Comparison of ENCODE assay signal across 20 cellular contexts in the genomic region with DNA sequence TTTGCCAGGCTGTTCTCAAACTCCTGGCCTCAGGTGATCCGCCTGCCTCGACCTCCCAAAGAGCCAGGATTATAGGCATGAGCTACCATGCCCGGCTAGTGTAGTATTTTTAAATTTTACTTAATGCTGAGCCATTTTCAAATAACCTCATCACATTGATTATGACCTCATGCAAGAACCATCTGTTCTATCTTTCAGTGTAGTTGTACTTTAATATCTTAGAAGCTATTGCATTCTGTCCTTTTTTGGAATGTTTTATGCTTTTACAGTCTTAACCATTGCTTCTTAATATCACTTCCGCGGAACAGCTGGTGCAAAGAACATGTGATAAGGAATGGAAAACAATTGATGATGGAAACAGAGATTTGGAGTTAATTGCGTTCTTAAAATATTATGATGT. TPM values are rescaled to one million over a fixed set of nuclear protein-coding genes. Genes with fewer than 3 reads are reported as not detected.
DNase-seq lines count a peak whose midpoint lies in the region; ATAC-seq, FAIRE-seq and TF ChIP-seq lines count a peak whose summit lies in the region.
"Had no signal": no experiment of that assay in that cellular context is flagged by ENCODE, and none has a peak within 500 bp of the region (broad histone marks: within the 10 kb centered on the region; RNA-seq: fewer than 3 reads in every experiment).

No MANE protein-coding gene starts in this region.

- no peak for TF ChIP-seq POLR2A in H54 (IDR thresholded peaks at IDR 0.05; ENCODE audit: low read depth, low read length)

- H3K9me3 ChIP-seq in astrocyte (ENCODE audit: insufficient read depth, low read depth, low read length), result no peaks in the 10 kb centered on the region
- no peaks in the 10 kb centered on the region for H3K9me3 ChIP-seq in mesenchymal stem cell (ENCODE audit: control insufficient read depth, low read length)
- H3K9me3 ChIP-seq: heart left ventricle, tibial nerve had no signal

- H3K4me3 ChIP-seq in astrocyte (ENCODE audit: insufficient read depth, low read depth, low read length) (no peak overlapping the region), mesenchymal stem cell (ENCODE audit: insufficient read depth in 1 of 2, low read depth in 1 of 2, low read length in 2 of 2) (peak overlapping the region in 1 of 2 experiments; percentile 4)
- H3K4me3 ChIP-seq: heart left ventricle, tibial nerve had no signal

- TF ChIP-seq CTCF in Calu3 (IDR thresholded peaks at IDR 0.05; ENCODE audit: unreplicated experiment) (no peak), HFFc6 (IDR thresholded peaks at IDR 0.05) (no peak), astrocyte (IDR thresholded peaks at IDR 0.05; ENCODE audit: insufficient read depth, low read depth, low read length) (no peak)

- H3K36me3 ChIP-seq in astrocyte (ENCODE audit: insufficient read depth, low read length) (no peaks in the 10 kb centered on the region), mesenchymal stem cell (ENCODE audit: control insufficient read depth in 1 of 2, insufficient read depth in 2 of 2, low read depth in 1 of 2, low read length in 2 of 2) (peaks cover 0 to 6% of the 10 kb centered on the region in 2 experiments)
- H3K36me3 ChIP-seq: tibial nerve had no signal

- FAIRE-seq in astrocyte (lab: Jason Lieb, UNC), result no peak
- no peak for FAIRE-seq in H54 (lab: Jason Lieb, UNC)
- FAIRE-seq: HTR-8/SVneo had no signal

- H3K23ac ChIP-seq in mesenchymal stem cell (ENCODE audit: low read length in 2 of 2), result no peak overlapping the region

- H3K27me3 Mint-ChIP-seq in Calu3 (ENCODE audit: unreplicated experiment) (no peaks in the 10 kb centered on the region), HFFc6 (ENCODE audit: insufficient read depth) (no peaks in the 10 kb centered on the region), astrocyte (ENCODE audit: low read depth, unreplicated experiment) (no peaks in the 10 kb centered on the region)
- H3K27me3 Mint-ChIP-seq: central memory CD8-positive, alpha-beta T cell had no signal

- no peak overlapping the region for H4K8ac ChIP-seq in mesenchymal stem cell (ENCODE audit: low read length)

- no peak for ATAC-seq in GM18498 (IDR thresholded peaks at IDR 0.05; ENCODE audit: unreplicated experiment)
- ATAC-seq: heart left ventricle; naive thymus-derived CD8-positive, alpha-beta T cell had no signal

- intact Hi-C loops in Calu3 (cut with micrococcal nuclease; ENCODE audit: unreplicated experiment), result loop anchor here (5.0 to 10.0 kb wide), 3 partner anchors 76 to 618 kb away; no protein-coding TSS in a partner anchor

- 80% methylated on average over 1 of the region's 6 CpGs for WGBS in mesenchymal stem cell

- CTCF ChIA-PET in Calu3 (lab: Charles Lee), result interaction anchor here (0.7 kb wide), 1 partner anchor 417 kb away, joined by 4 read pairs; no protein-coding TSS in a partner anchor

- H2BK120ac ChIP-seq in mesenchymal stem cell (ENCODE audit: low read depth, low read length), result no peak overlapping the region

- H4K91ac ChIP-seq in mesenchymal stem cell (ENCODE audit: low read length), result no peak overlapping the region

- H3K4ac ChIP-seq in mesenchymal stem cell (ENCODE audit: low read depth in 1 of 2, low read length in 2 of 2), result no peak overlapping the region

- H3K18ac ChIP-seq in mesenchymal stem cell (ENCODE audit: low read depth in 1 of 2, low read length in 2 of 2), result no peak overlapping the region

- H3K27ac ChIP-seq in astrocyte (ENCODE audit: low read depth, low read length), result peak overlapping the region; percentile 28
- H3K27ac ChIP-seq in mesenchymal stem cell (ENCODE audit: low read length, poor library complexity, severe bottlenecking), result peak overlapping the region; percentile 27
- H3K27ac ChIP-seq: C4-2B, heart left ventricle, tibial nerve had no signal

- H3K4me2 ChIP-seq in astrocyte (ENCODE audit: low read length) (peak overlapping the region; percentile 43), mesenchymal stem cell (ENCODE audit: low read length, poor library complexity, severe bottlenecking) (no peak overlapping the region)

- no peaks in the 10 kb centered on the region for H4K20me1 ChIP-seq in astrocyte (ENCODE audit: insufficient read depth, low read length)

- no peak overlapping the region for H2AK5ac ChIP-seq in mesenchymal stem cell (ENCODE audit: low read length, severe bottlenecking)

- no peak for DNase-seq in Calu3
- DNase-seq in HFFc6, result peak; percentile 17
- DNase-seq in astrocyte (ENCODE audit: low read depth), result peak; percentile 45
- DNase-seq in mesenchymal stem cell, result no peak
- DNase-seq in H54 (ENCODE audit: insufficient read length, low spot score), result no peak
- no peak for DNase-seq in NCI-H526 treated with DMSO at 0.1 percent for 48 hours (lab: John Stamatoyannopoulos, UW)
- DNase-seq in hippocampal formation (lab: John Stamatoyannopoulos, UW), result no peak
- DNase-seq: activated CD4-positive, CD25-positive, alpha-beta regulatory T cell; activated CD8-positive, alpha-beta memory T cell treated with anti-CD3 and anti-CD28 coated beads, Interleukin-2, amount 50 U/mL, for 4 hours; activated naive CD4-positive, alpha-beta T cell treated with anti-CD3 and anti-CD28 coated beads, Interleukin-2, amount 50 U/mL, for 16 hours; heart left ventricle; naive thymus-derived CD8-positive, alpha-beta T cell; NCI-H1092; stimulated activated CD4-positive, alpha-beta T cell treated with anti-CD3 and anti-CD28 coated beads, Interleukin-1b, Interleukin-23, amount 100 ng/mL, for 48 hours; stimulated activated CD8-positive, alpha-beta memory T cell treated with anti-CD3 and anti-CD28 coated beads, Interleukin-4, amount 100 ng/mL, for 48 hours had no signal

- no peak overlapping the region for H2BK15ac ChIP-seq in mesenchymal stem cell (ENCODE audit: low read depth, poor library complexity, severe bottlenecking)

- H3K9me3 Mint-ChIP-seq in Calu3 (ENCODE audit: low read depth, unreplicated experiment), result no peaks in the 10 kb centered on the region
- no peaks in the 10 kb centered on the region for H3K9me3 Mint-ChIP-seq in HFFc6
- H3K9me3 Mint-ChIP-seq in astrocyte (ENCODE audit: unreplicated experiment), result no peaks in the 10 kb centered on the region
- H3K9me3 Mint-ChIP-seq: central memory CD8-positive, alpha-beta T cell; naive thymus-derived CD8-positive, alpha-beta T cell had no signal

- H3K4me1 ChIP-seq in astrocyte (ENCODE audit: insufficient read depth, low read length) (peaks cover 20% of the 10 kb centered on the region), mesenchymal stem cell (ENCODE audit: control insufficient read depth, insufficient read depth, low read depth, low read length) (no peaks in the 10 kb centered on the region)

- H2BK12ac ChIP-seq in mesenchymal stem cell (ENCODE audit: low read length in 2 of 2), result no peak overlapping the region

- H3K27ac Mint-ChIP-seq in Calu3 (ENCODE audit: unreplicated experiment) (no peak overlapping the region), HFFc6 (peak overlapping the region; percentile 83), astrocyte (ENCODE audit: unreplicated experiment) (no peak overlapping the region)
- H3K27ac Mint-ChIP-seq: naive thymus-derived CD8-positive, alpha-beta T cell had no signal

- no peak overlapping the region for H2BK5ac ChIP-seq in mesenchymal stem cell (ENCODE audit: low read depth, low read length, poor library complexity, severe bottlenecking)

- H3K9ac ChIP-seq in astrocyte (ENCODE audit: low read length) (no peak overlapping the region), mesenchymal stem cell (ENCODE audit: low read length) (peak overlapping the region; percentile 58)

- peaks cover 10% of the 10 kb centered on the region for H3K4me1 Mint-ChIP-seq in Calu3 (ENCODE audit: low read depth, unreplicated experiment)
- H3K4me1 Mint-ChIP-seq in HFFc6 (ENCODE audit: low read depth), result peaks cover 64% of the 10 kb centered on the region
- H3K4me1 Mint-ChIP-seq in astrocyte (ENCODE audit: low read depth, unreplicated experiment), result peaks cover 17% of the 10 kb centered on the region

- H3K79me2 ChIP-seq in astrocyte (ENCODE audit: insufficient read depth, low read length), result peaks cover 80% of the 10 kb centered on the region

- H3K36me3 Mint-ChIP-seq in Calu3 (ENCODE audit: insufficient read depth, unreplicated experiment) (peaks cover 25% of the 10 kb centered on the region), HFFc6 (ENCODE audit: low read depth) (peaks cover 4% of the 10 kb centered on the region; the same call in 1 of the 2 replicates), astrocyte (ENCODE audit: low read depth, unreplicated experiment) (no peaks in the 10 kb centered on the region)

- H3K14ac ChIP-seq in mesenchymal stem cell (ENCODE audit: low read length in 2 of 2), result no peak overlapping the region

- peaks cover 6% of the 10 kb centered on the region for H3K79me1 ChIP-seq in mesenchymal stem cell (replicated peaks; ENCODE audit: low read length, poor library complexity, severe bottlenecking)

- no peak overlapping the region for H2AFZ ChIP-seq in astrocyte (ENCODE audit: low read depth, low read length)
- H2AFZ ChIP-seq in mesenchymal stem cell (ENCODE audit: low read depth, low read length), result no peak overlapping the region

- BruUV-seq in Calu3 (replicated peaks; lab: Mats Ljungman, UMichigan), result no TSS peak

- no peaks in the 10 kb centered on the region for H3K27me3 ChIP-seq in astrocyte (ENCODE audit: insufficient read depth, low read length)
- no peaks in the 10 kb centered on the region for H3K27me3 ChIP-seq in mesenchymal stem cell (ENCODE audit: control insufficient read depth in 1 of 2, insufficient read depth in 1 of 2, low read length in 2 of 2)
- H3K27me3 ChIP-seq: heart left ventricle, tibial nerve had no signal

- H3K4me3 Mint-ChIP-seq in Calu3 (ENCODE audit: low read depth, unreplicated experiment) (peak overlapping the region; percentile 36), HFFc6 (peak overlapping the region; percentile 93), astrocyte (ENCODE audit: unreplicated experiment) (no peak overlapping the region)
- H3K4me3 Mint-ChIP-seq: central memory CD8-positive, alpha-beta T cell; naive thymus-derived CD8-positive, alpha-beta T cell had no signal

RNA-seq across cellular contexts. Expression of a gene that starts 2.7 kb away (rescaled TPM):
- total RNA-seq in Calu3 (2022) (29.6 and 34.8 TPM in 2 replicates), astrocyte (4.6 and 9.1 TPM in 2 replicates)
- total RNA-seq in HFFc6 (2021; fragmentation: NEBNext Ultra II Directional; extraction: Animal tissue kit (Norgen Biotek cat#: 25700)), result 10 to 100 TPM in 5 of 6 experiments, 1 to 10 TPM in 1; 9.8 to 16.5 (median 13.1) TPM
- 2.2 TPM for polyA plus RNA-seq in mesenchymal stem cell (2013, experiment 1 of 2)
- polyA plus RNA-seq in mesenchymal stem cell (2013, experiment 2 of 2), result 2.6 TPM

RNA-seq across cellular contexts. Expression of a gene that starts 3.0 kb away (rescaled TPM):
- total RNA-seq in Calu3 (2022) (29.6 and 31.6 TPM in 2 replicates), astrocyte (17.3 and 20.1 TPM in 2 replicates)
- total RNA-seq in HFFc6 (2021; fragmentation: NEBNext Ultra II Directional; extraction: Animal tissue kit (Norgen Biotek cat#: 25700)), result 10 to 100 TPM; 13.4 to 17.6 (median 16.6) TPM
- polyA plus RNA-seq in mesenchymal stem cell (2013, experiment 1 of 2), result 21.0 TPM
- polyA plus RNA-seq in mesenchymal stem cell (2013, experiment 2 of 2), result 21.2 TPM

RNA-seq across cellular contexts. Expression of a gene that starts 59.6 kb away (rescaled TPM):
- total RNA-seq in Calu3 (2022), result not detected in 2 replicates
- total RNA-seq in HFFc6 (2021; fragmentation: NEBNext Ultra II Directional; extraction: Animal tissue kit (Norgen Biotek cat#: 25700)), result not detected
- not detected in 2 replicates for total RNA-seq in astrocyte
- polyA plus RNA-seq in mesenchymal stem cell (2013, experiment 1 of 2), result not detected
- not detected for polyA plus RNA-seq in mesenchymal stem cell (2013, experiment 2 of 2)
- total RNA-seq: heart left ventricle; naive thymus-derived CD8-positive, alpha-beta T cell; tibial nerve had no signal
- polyA plus RNA-seq: heart left ventricle; naive thymus-derived CD8-positive, alpha-beta T cell had no signal

Comparison
In these comparisons a context has a peak if more than half of its experiments do, and no peak if none do; other contexts are left out.
1. DNase-seq: peak in HFFc6 (single experiment) and astrocyte (single experiment); none in Calu3 (single experiment), mesenchymal stem cell (single experiment), H54 (single experiment), NCI-H526 treated with DMSO at 0.1 percent for 48 hours (single experiment) and hippocampal formation (0 of 2).